ENCODE assay signal across 7 cellular contexts in the genomic region with DNA sequence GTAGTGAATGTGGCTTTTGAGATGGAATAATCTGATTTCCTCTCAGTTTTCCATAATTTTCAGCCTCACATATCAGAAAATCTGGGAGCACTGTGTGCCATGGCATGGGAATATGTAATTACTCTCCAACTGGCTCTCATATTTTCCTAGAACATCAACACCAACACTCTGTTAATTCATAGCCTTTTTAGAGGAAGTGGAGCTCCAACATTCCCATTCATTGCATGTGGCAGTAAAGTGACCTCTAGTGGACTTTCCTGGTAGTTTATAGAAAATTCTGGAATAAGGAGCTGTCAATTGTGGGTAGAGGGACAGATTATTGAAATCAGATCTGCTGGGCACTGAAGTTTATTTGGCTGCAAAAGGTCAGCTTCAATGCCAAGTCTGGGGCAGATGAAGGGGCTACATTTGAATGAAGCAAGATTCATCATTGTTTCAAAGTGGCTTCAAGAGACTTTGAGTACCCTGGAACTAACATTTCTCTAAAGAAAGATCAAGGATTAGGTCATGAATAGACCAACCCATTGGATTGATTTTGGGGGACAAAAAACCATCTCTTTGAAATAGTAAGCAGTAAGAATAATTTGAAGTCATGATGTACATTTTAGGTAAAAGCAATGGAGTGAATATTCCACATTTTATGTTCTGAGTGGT. TPM values are rescaled to one million over a fixed set of nuclear protein-coding genes. Genes with fewer than 3 reads are reported as not detected.
DNase-seq lines count a peak whose midpoint lies in the region; ATAC-seq, FAIRE-seq and TF ChIP-seq lines count a peak whose summit lies in the region.

No MANE protein-coding gene starts in this region.

- H3K36me3 ChIP-seq in K562 (ENCODE audit: control insufficient read depth, insufficient read depth, low read length) (no peaks in the 10 kb centered on the region), left lung (no peaks in the 10 kb centered on the region)

- BruUV-seq in K562 (replicated peaks; lab: Mats Ljungman, UMichigan) = no TSS peak

- H3K9me1 ChIP-seq in K562 (ENCODE audit: control insufficient read depth, insufficient read depth, low read length) = no peaks in the 10 kb centered on the region

- CTCF ChIA-PET in K562 (lab: Yijun Ruan, JAX; ENCODE audit: low intra/inter-chr PET ratio) = interaction anchor here (0.7 kb wide), 1 partner anchor 1443 kb away, joined by 3 read pairs; no protein-coding TSS in a partner anchor

- peak; percentile 59 to 79 for TF ChIP-seq RAD21 in K562 (CRISPR knock-in tag; conservative IDR thresholded peaks at IDR 0.05 in 1 of 2, IDR thresholded peaks at IDR 0.05 in 1 of 2)

- peak overlapping the region; percentile 57; the same call in 1 of the 2 replicates for H2AFZ ChIP-seq in K562 (ENCODE audit: low read depth, low read length)

- no peak overlapping the region for H3K27ac ChIP-seq in K562 (ENCODE audit: extremely low read depth, low read depth, low read length)
- no peak overlapping the region for H3K27ac ChIP-seq in left lung

- TF ChIP-seq POLR2A in K562 (conservative IDR thresholded peaks at IDR 0.05) = no peak

- no peaks in the 10 kb centered on the region for H3K9me3 ChIP-seq in K562 (replicated peaks; ENCODE audit: control insufficient read depth, insufficient read depth, low read depth, low read length)
- H3K9me3 ChIP-seq in left lung = no peaks in the 10 kb centered on the region

- H3K9ac ChIP-seq in K562 (ENCODE audit: insufficient read depth in 1 of 2, low read depth in 2 of 2, low read length in 2 of 2) = no peak overlapping the region

- peak; percentile 17 for DNase-seq in GM04504 (ENCODE audit: low read depth)
- DNase-seq in NAMALWA (ENCODE audit: low spot score) = peak; percentile 29
- peak; percentile 22 to 51 (median 28) for DNase-seq in K562 (ENCODE audit: extremely low read depth in 1 of 4, low spot score in 3 of 4)
- no peak for DNase-seq in left lung
- DNase-seq in stimulated activated CD8-positive, alpha-beta memory T cell treated with anti-CD3 and anti-CD28 coated beads, Interleukin-4, amount 100 ng/mL, for 48 hours = no peak
- no peak for DNase-seq in activated CD8-positive, alpha-beta memory T cell treated with anti-CD3 and anti-CD28 coated beads, Interleukin-2, amount 50 U/mL, for 4 hours

- POLR2A ChIA-PET in K562 (lab: Yijun Ruan, JAX) = interaction anchor here (1.0 kb wide), 1 partner anchor 15 kb away, joined by 3 read pairs; no protein-coding TSS in a partner anchor

- H4K20me1 ChIP-seq in K562 (replicated peaks; ENCODE audit: control insufficient read depth, insufficient read depth, low read length) = no peaks in the 10 kb centered on the region

- no peak overlapping the region for H3K4me2 ChIP-seq in K562 (ENCODE audit: insufficient read depth, low read length)

- FAIRE-seq in K562 (lab: Jason Lieb, UNC) = peak; percentile 86

- no peak overlapping the region for H3K4me3 ChIP-seq in K562
- no peak overlapping the region for H3K4me3 ChIP-seq in left lung

- no peak for TF ChIP-seq EP300 in K562 (IDR thresholded peaks at IDR 0.05; ENCODE audit: low read length)

- peak; percentile 47 to 75 (median 62) for TF ChIP-seq CTCF in K562 (IDR thresholded peaks at IDR 0.05 in 2 of 3, conservative IDR thresholded peaks at IDR 0.05 in 1 of 3; ENCODE audit: insufficient read depth in 2 of 3, low read depth in 1 of 3, low read length in 3 of 3)
- peak; percentile 48 to 72 for TF ChIP-seq CTCF in left lung (IDR thresholded peaks at IDR 0.05)

- in situ Hi-C loops in K562 (cut with MboI) = no loop called here

- intact Hi-C loops in K562 (cut with micrococcal nuclease) (loop anchor here (5.0 to 10.0 kb wide), 2 partner anchors 38 to 1030 kb away; no protein-coding TSS in a partner anchor), left lung (cut with DNase I) (no loop called here)

- no peaks in the 10 kb centered on the region for H3K79me2 ChIP-seq in K562 (ENCODE audit: control insufficient read depth, insufficient read depth, low read length)

- H3K27me3 ChIP-seq in K562 (ENCODE audit: control insufficient read depth in 2 of 2, insufficient read depth in 2 of 2, low read length in 2 of 2) = no peaks in the 10 kb centered on the region; a peak in 2 of 5 replicates
- H3K27me3 ChIP-seq in left lung = peaks cover 0 to 17% of the 10 kb centered on the region in 2 donors

- H3K4me1 ChIP-seq in K562 (replicated peaks in 1 of 2; ENCODE audit: control insufficient read depth in 2 of 2, insufficient read depth in 2 of 2, low read length in 2 of 2) = no peaks in the 10 kb centered on the region; a peak in 1 of 5 replicates
- H3K4me1 ChIP-seq in left lung = no peaks in the 10 kb centered on the region

- ATAC-seq in K562 (peak; percentile 64), left lung (peak; percentile 90), GM19328 (IDR thresholded peaks at IDR 0.05; ENCODE audit: unreplicated experiment) (no peak)

TF ChIP-seq in K562, 482 proteins besides CTCF, POLR2A, EP300 and RAD21:
- TF ChIP-seq SMC3 (conservative IDR thresholded peaks at IDR 0.05; ENCODE audit: insufficient read depth, low read depth, low read length) (0 out of 2 replicates have a peak, but pooled peaks have one; percentile 17), NCOA6 (IDR thresholded peaks at IDR 0.05) (peak; percentile 16; the same call in 1 of the 2 replicates), MYC (IDR thresholded peaks at IDR 0.05; ENCODE audit: low read depth, low read length) (0 out of 2 replicates have a peak, but pooled peaks have one; percentile 22), MYC (CRISPR knock-in tag; IDR thresholded peaks at IDR 0.05; ENCODE audit: borderline replicate concordance, low read depth) (no peak), MXI1 (IDR thresholded peaks at IDR 0.05; ENCODE audit: low read depth, low read length) (no peak), SPI1 (IDR thresholded peaks at IDR 0.05; ENCODE audit: borderline replicate concordance, low read depth, low read length) (peak; percentile 92), MTA1 (IDR thresholded peaks at IDR 0.05; ENCODE audit: borderline replicate concordance) (0 out of 2 replicates have a peak, but pooled peaks have one; percentile 23)
- TF ChIP-seq, protein P1, sequence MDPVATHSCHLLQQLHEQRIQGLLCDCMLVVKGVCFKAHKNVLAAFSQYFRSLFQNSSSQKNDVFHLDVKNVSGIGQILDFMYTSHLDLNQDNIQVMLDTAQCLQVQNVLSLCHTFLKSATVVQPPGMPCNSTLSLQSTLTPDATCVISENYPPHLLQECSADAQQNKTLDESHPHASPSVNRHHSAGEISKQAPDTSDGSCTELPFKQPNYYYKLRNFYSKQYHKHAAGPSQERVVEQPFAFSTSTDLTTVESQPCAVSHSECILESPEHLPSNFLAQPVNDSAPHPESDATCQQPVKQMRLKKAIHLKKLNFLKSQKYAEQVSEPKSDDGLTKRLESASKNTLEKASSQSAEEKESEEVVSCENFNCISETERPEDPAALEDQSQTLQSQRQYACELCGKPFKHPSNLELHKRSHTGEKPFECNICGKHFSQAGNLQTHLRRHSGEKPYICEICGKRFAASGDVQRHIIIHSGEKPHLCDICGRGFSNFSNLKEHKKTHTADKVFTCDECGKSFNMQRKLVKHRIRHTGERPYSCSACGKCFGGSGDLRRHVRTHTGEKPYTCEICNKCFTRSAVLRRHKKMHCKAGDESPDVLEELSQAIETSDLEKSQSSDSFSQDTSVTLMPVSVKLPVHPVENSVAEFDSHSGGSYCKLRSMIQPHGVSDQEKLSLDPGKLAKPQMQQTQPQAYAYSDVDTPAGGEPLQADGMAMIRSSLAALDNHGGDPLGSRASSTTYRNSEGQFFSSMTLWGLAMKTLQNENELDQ (CRISPR knock-in tag; IDR thresholded peaks at IDR 0.05; ENCODE audit: borderline replicate concordance) = no peak
- TF ChIP-seq, protein P2, sequence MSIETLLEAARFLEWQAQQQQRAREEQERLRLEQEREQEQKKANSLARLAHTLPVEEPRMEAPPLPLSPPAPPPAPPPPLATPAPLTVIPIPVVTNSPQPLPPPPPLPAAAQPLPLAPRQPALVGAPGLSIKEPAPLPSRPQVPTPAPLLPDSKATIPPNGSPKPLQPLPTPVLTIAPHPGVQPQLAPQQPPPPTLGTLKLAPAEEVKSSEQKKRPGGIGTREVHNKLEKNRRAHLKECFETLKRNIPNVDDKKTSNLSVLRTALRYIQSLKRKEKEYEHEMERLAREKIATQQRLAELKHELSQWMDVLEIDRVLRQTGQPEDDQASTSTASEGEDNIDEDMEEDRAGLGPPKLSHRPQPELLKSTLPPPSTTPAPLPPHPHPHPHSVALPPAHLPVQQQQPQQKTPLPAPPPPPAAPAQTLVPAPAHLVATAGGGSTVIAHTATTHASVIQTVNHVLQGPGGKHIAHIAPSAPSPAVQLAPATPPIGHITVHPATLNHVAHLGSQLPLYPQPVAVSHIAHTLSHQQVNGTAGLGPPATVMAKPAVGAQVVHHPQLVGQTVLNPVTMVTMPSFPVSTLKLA (conservative IDR thresholded peaks at IDR 0.05) = 0 out of 4 replicates have a peak, but pooled peaks of 1 of the 2 experiments have one; percentile 14

RNA-seq across cellular contexts. Expression of gene USP44, which starts 23.6 kb away (rescaled TPM):
- 4.8 and 8.7 TPM in 2 replicates for total RNA-seq in K562 (2011; cell fraction: chromatin; rRNA removed; ENCODE audit: low replicate concordance)
- 1.4 and 1.7 TPM in 2 replicates for total RNA-seq in K562 (2011; cell fraction: nucleolus; rRNA removed)
- 4.2 and 8.9 TPM in 2 replicates for total RNA-seq in K562 (2011; cell fraction: nucleoplasm; rRNA removed)
- total RNA-seq in K562 (2014; rRNA removed) = 2.8 and 5.7 TPM in 2 replicates
- total RNA-seq in K562 (2014; rRNA removed; fragmentation: Illumina TruSeq; extraction: Trizol) = 3.4 and 4.0 TPM in 2 replicates
- total RNA-seq in K562 (2015; rRNA removed; fragmentation: Illumina TruSeq; extraction: Trizol) = 2.1 and 3.3 TPM in 2 replicates
- total RNA-seq in K562 (2021) = 2.1 and 3.0 TPM in 2 replicates
- 3.1 and 4.2 TPM in 2 replicates for polyA plus RNA-seq in K562 (2011; rRNA removed)
- 0.91 and 1.9 TPM in 2 replicates for polyA plus RNA-seq in K562 (2011; cell fraction: cytosol; rRNA removed)
- 3.0 and 3.1 TPM in 2 replicates for polyA plus RNA-seq in K562 (2011; cell fraction: nucleus; rRNA removed)
- 1.7 and 2.8 TPM in 2 replicates for polyA plus RNA-seq in K562 (2012)
- polyA plus RNA-seq in K562 (2014; fragmentation: Illumina TruSeq; extraction: Trizol) = 2.8 and 2.9 TPM in 2 replicates
- polyA plus RNA-seq in K562 (2014; fragmentation: Nextera tagmentation; extraction: Ambion mirVana) = 1 to 10 TPM; 2.1 to 2.4 TPM
- 2.3 and 2.9 TPM in 2 replicates for polyA plus RNA-seq in K562 (2014; rRNA removed)
- 14.8 and 19.0 TPM in 2 replicates for polyA minus RNA-seq in K562 (2011; rRNA and poly(A)+ RNA removed)
- polyA minus RNA-seq in K562 (2011; cell fraction: cytosol; rRNA and poly(A)+ RNA removed) = 1.4 and 1.7 TPM in 2 replicates
- 2.2 and 2.6 TPM in 2 replicates for polyA minus RNA-seq in K562 (2011; cell fraction: nucleus; rRNA and poly(A)+ RNA removed)
- total RNA-seq in left lung = 10 to 100 TPM; 11.3 to 13.4 TPM

Comparison
In these comparisons a context has a peak if more than half of its experiments do, and no peak if none do; other contexts are left out.
1. DNase-seq: peak in GM04504 (single experiment), NAMALWA (single experiment) and K562 (4 of 4); none in left lung (0 of 2), stimulated activated CD8-positive, alpha-beta memory T cell treated with anti-CD3 and anti-CD28 coated beads, Interleukin-4, amount 100 ng/mL, for 48 hours (single experiment) and activated CD8-positive, alpha-beta memory T cell treated with anti-CD3 and anti-CD28 coated beads, Interleukin-2, amount 50 U/mL, for 4 hours (single experiment).